1 cellular context compared by ENCODE assay signal in the genomic region with DNA sequence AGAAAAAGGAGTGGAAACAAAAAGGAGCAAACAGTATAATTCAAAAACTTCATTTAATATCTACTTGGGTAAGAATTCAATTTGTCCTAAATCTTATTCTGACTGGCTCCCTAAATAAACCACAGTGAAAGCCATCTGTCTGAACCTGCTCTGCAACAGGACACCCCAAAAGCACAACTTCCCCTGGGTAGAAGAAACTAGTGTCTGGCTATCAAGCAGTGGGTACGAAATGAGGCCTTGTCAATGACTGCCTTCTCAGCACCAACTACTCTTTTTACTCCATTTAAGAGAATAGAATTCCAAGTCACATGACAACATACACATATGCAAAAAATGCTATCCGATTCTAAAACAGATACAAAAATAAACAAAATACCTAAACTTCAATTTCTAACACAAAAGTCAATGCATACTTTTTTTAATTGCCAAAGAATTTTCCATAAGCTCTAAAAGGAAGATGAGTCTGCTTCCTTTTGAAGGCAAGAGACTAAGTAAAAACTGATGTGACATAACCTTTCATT.
A peak's percentile ranks its signal among the peaks of the same experiment; 100 is the strongest.
TF ChIP-seq lines count a peak whose summit lies in the region.

No MANE protein-coding gene starts in this region.

TF ChIP-seq in K562, 482 proteins besides CTCF, POLR2A, EP300 and RAD21:
- TF ChIP-seq TOE1 (IDR thresholded peaks at IDR 0.05; ENCODE audit: borderline replicate concordance) (peak; percentile 44; the same call in 1 of the 2 replicates), TOE1 (CRISPR knock-in tag; IDR thresholded peaks at IDR 0.05; ENCODE audit: borderline replicate concordance, low read depth) (no peak), PURB (CRISPR knock-in tag; IDR thresholded peaks at IDR 0.05; ENCODE audit: low read depth) (no peak)
- TF ChIP-seq, protein P1, sequence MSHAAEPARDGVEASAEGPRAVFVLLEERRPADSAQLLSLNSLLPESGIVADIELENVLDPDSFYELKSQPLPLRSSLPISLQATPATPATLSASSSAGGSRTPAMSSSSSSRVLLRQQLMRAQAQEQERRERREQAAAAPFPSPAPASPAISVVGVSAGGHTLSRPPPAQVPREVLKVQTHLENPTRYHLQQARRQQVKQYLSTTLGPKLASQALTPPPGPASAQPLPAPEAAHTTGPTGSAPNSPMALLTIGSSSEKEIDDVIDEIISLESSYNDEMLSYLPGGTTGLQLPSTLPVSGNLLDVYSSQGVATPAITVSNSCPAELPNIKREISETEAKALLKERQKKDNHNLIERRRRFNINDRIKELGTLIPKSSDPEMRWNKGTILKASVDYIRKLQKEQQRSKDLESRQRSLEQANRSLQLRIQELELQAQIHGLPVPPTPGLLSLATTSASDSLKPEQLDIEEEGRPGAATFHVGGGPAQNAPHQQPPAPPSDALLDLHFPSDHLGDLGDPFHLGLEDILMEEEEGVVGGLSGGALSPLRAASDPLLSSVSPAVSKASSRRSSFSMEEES (CRISPR knock-in tag; IDR thresholded peaks at IDR 0.05), result peak; percentile 90
